Comparison of ENCODE assay signal across 17 cellular contexts in the genomic region with DNA sequence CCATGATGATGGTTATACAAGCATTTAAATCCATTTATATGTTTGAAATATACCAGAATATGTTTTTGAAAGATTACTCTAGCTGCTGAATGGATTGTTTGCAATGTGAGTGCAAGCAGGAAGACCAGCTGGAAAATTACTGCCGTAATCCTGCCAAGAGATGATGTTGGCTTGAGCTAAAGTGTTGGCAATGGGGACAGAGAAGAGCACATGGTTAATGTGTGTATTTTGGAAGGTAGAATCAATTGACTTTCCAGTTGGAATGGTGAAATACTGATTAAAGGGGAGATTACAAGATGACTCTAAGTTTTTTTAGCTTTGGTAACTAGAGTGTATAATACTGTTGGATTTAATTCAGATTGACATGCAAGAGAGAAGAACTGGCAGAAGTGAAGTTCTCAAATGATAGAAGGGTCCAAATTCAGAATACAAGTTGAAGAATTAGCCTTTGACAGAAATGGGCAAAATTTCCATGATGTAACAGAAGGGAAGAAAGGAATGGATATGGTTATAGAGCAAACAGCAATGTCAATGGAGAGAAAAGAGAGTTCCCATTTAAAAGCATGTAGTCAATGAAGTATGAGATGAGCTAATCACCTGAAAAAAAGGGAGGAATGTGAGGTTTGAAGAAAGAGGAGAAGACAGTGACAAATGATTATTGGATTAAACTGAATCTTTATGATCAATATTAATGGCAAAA.
"Had no signal": no experiment of that assay in that cellular context is flagged by ENCODE, and none has a peak within 500 bp of the region (broad histone marks: within the 10 kb centered on the region; RNA-seq: fewer than 3 reads in every experiment).

No MANE protein-coding gene starts in this region.

- DNase-seq: activated CD4-positive, alpha-beta T cell treated with anti-CD3 and anti-CD28 coated beads for 36 hours; activated CD8-positive, alpha-beta memory T cell treated with anti-CD3 and anti-CD28 coated beads, Interleukin-2, amount 50 U/mL, for 4 hours; activated CD8-positive, alpha-beta T cell treated with anti-CD3 and anti-CD28 coated beads for 36 hours; activated naive CD8-positive, alpha-beta T cell treated with anti-CD3 and anti-CD28 coated beads, Interleukin-2, amount 10 ng/mL, durations not matched to agents 7 days and 5 days; hippocampal formation; kidney glomerular epithelial cell; mesenchymal stem cell; occipital lobe; stimulated activated CD4-positive, alpha-beta T cell treated with anti-CD3 and anti-CD28 coated beads, Interleukin-15, amount 100 ng/mL, for 24 hours; T-helper 9 cell; WERI-Rb-1 had no signal

- H3K27me3 ChIP-seq: breast epithelium, thyroid gland had no signal

- H3K27ac ChIP-seq: breast epithelium, thyroid gland, WERI-Rb-1 had no signal

- H3K4me1 ChIP-seq: breast epithelium, thyroid gland had no signal

- FAIRE-seq: colon, endothelial cell of umbilical vein, frontal cortex, urothelium cell line had no signal

- H3K9me3 ChIP-seq: thyroid gland had no signal

- H3K4me3 ChIP-seq: breast epithelium, thyroid gland had no signal

- H3K36me3 ChIP-seq: breast epithelium, thyroid gland, WERI-Rb-1 had no signal
